16 cellular contexts compared by ENCODE assay signal in the genomic region with DNA sequence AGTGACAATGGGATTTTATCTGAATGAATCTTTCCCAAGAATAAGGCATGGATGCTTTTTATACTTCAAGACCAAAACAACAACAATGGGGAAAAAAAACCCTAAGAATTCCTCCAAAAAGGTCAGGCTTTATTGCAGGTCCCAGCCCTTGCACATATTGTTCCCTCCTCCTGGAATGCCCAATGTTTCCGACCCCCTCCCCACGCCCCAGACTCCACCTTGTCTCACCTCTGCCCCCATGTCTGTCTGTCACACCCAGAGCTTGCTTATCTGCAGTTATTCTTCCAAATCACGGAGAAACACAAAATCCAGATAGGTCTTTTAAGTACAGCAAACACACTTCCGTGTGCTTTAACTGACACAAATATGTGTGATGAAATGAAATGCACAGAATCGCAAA.
"Had no signal": no experiment of that assay in that cellular context is flagged by ENCODE, and none has a peak within 500 bp of the region (broad histone marks: within the 10 kb centered on the region; RNA-seq: fewer than 3 reads in every experiment).

No MANE protein-coding gene starts in this region.

- H3K9me3 ChIP-seq: breast epithelium, stomach, testis, upper lobe of left lung had no signal

- H3K36me3 ChIP-seq: breast epithelium, stomach, upper lobe of left lung had no signal

- DNase-seq: activated CD4-positive, alpha-beta T cell treated with anti-CD3 and anti-CD28 coated beads, Interleukin-2, amount 50 U/mL, for 1 hour; activated naive CD8-positive, alpha-beta T cell treated with anti-CD3 and anti-CD28 coated beads, Interleukin-2, amount 50 U/mL, for 24 hours; dermis blood vessel endothelial cell; effector memory CD4-positive, alpha-beta T cell; foreskin fibroblast; hippocampal formation; islet precursor cell; mammary epithelial cell; stimulated activated CD4-positive, alpha-beta T cell treated with anti-CD3 and anti-CD28 coated beads, Interleukin-15, amount 100 ng/mL, for 24 hours; stimulated activated CD4-positive, alpha-beta T cell treated with anti-CD3 and anti-CD28 coated beads, Interleukin-2, amount 100 ng/mL, for 48 hours; stomach; upper lobe of left lung had no signal

- H3K4me3 ChIP-seq: breast epithelium, skin epidermis, stomach, testis, upper lobe of left lung had no signal

- H3K27me3 Mint-ChIP-seq: activated naive CD8-positive, alpha-beta T cell treated with anti-CD3 and anti-CD28 coated beads, Interleukin-2, amount 50 U/mL, for 24 hours had no signal

- H3K4me3 Mint-ChIP-seq: activated naive CD8-positive, alpha-beta T cell treated with anti-CD3 and anti-CD28 coated beads, Interleukin-2, amount 50 U/mL, for 24 hours had no signal

- H3K27me3 ChIP-seq: breast epithelium, stomach, testis, upper lobe of left lung had no signal

- H3K27ac ChIP-seq: breast epithelium, epithelial cell of prostate, stomach, testis, upper lobe of left lung had no signal

- H3K27ac Mint-ChIP-seq: activated naive CD8-positive, alpha-beta T cell treated with anti-CD3 and anti-CD28 coated beads, Interleukin-2, amount 50 U/mL, for 24 hours had no signal

- ATAC-seq: activated naive CD8-positive, alpha-beta T cell treated with anti-CD3 and anti-CD28 coated beads, Interleukin-2, amount 50 U/mL, for 24 hours had no signal
